Comparison of ENCODE assay signal across 8 cellular contexts in the genomic region with DNA sequence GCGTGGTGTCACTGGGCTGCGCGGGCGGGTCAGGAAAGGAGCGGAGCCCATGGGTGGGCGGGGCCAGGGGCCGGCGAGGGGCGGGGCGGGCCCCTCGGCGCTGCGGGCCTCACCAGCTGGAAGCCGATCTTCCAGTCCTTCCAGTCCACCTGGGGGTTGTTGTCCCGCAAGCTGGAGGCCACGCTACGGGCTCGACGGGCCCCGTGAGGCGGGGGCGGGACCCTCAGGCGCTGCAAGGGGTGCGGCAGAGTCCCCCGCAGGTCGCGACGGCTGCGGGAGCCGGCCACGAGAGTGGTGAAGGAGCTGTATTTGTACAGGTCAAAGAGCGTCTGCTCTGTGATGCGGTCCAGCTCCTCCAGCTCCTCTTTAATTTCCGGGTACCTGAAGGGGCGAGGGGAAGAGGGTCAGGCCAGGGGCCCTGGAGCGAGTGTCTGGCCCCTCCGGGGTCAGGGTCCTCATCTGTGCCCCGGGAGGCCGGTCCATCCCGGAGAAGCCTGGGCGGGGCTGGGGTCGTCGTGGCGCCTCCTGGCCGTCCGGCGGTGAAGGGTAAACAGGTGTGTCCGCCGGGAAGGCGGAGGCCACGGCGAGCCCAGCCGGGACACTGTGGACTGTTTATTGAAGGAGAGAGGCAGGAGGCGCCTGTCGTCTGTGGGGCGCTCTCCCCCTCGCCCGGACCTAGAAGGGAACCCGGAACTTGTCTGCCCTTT. TPM values are rescaled to one million over a fixed set of nuclear protein-coding genes. Genes with fewer than 3 reads are reported as not detected.
DNase-seq lines count a peak whose midpoint lies in the region; ATAC-seq and TF ChIP-seq lines count a peak whose summit lies in the region.

No MANE protein-coding gene starts in this region.

- dilution Hi-C loops in IMR-90 (cut with HindIII; ENCODE audit: low sequenced_read_pairs, unreplicated experiment) = no loop called here

- 9% methylated on average over 16 of the region's 59 CpGs; no CpG with 5 or more reads in 1 of the 2 experiments for WGBS in IMR-90 (ENCODE audit: extremely low coverage in 2 of 2, insufficient read length in 1 of 2), 2 experiments

- H4K8ac ChIP-seq in IMR-90 (ENCODE audit: low read depth in 2 of 2, low read length in 2 of 2) = peak overlapping the region; percentile 61 to 75; a peak in 2 of 4 replicates

- no peaks in the 10 kb centered on the region for H3K9me1 ChIP-seq in IMR-90 (ENCODE audit: insufficient read depth, low read length)

- peak overlapping the region; percentile 77 for H3K4me2 ChIP-seq in IMR-90 (ENCODE audit: low read depth, low read length)

- no peaks in the 10 kb centered on the region; the same call in 1 of the 2 replicates for H3K27me3 ChIP-seq in IMR-90 (ENCODE audit: control insufficient read depth, insufficient read depth, low read length)

- H3K4me3 Mint-ChIP-seq in CD14-positive monocyte = peak overlapping the region; percentile 81 to 83
- H3K4me3 Mint-ChIP-seq in activated CD4-positive, alpha-beta T cell treated with anti-CD3 and anti-CD28 coated beads, Interleukin-2, amount 10 ng/mL, durations not matched to agents 7 days and 5 days = peak overlapping the region; percentile 67
- H3K4me3 Mint-ChIP-seq in dendritic cell treated with granulocyte-macrophage colony-stimulating factor and Interleukin-4, amounts not matched to agents 40 ng/mL and 50 ng/mL, for 4 days = peak overlapping the region; percentile 79

- TF ChIP-seq RAD21 in IMR-90 (IDR thresholded peaks at IDR 0.05; ENCODE audit: low read length) = no peak

- H3K4me1 Mint-ChIP-seq in CD14-positive monocyte = peaks cover 60% of the 10 kb centered on the region
- H3K4me1 Mint-ChIP-seq in activated CD4-positive, alpha-beta T cell treated with anti-CD3 and anti-CD28 coated beads, Interleukin-2, amount 10 ng/mL, durations not matched to agents 7 days and 5 days = peaks cover 50% of the 10 kb centered on the region
- peaks cover 59% of the 10 kb centered on the region for H3K4me1 Mint-ChIP-seq in dendritic cell treated with granulocyte-macrophage colony-stimulating factor and Interleukin-4, amounts not matched to agents 40 ng/mL and 50 ng/mL, for 4 days (ENCODE audit: low read depth)

- CTCF ChIA-PET in IMR-90 (lab: Yijun Ruan, JAX) = interaction anchor here (0.7 to 0.9 kb wide), 3 partner anchors 9 to 29 kb away, joined by 3 to 9 read pairs (median 4); no protein-coding TSS in a partner anchor
- CTCF ChIA-PET in activated CD4-positive, alpha-beta T cell treated with anti-CD3 and anti-CD28 coated beads, Interleukin-2, amount 10 ng/mL, durations not matched to agents 7 days and 5 days (lab: Charles Lee) = interaction anchor here (0.6 to 2.1 kb wide), 7 partner anchors 11 to 303 kb away, joined by 3 to 7 read pairs (median 3); no protein-coding TSS in a partner anchor

- H3K36me3 ChIP-seq in IMR-90 (ENCODE audit: control insufficient read depth, insufficient read depth, low read length) = no peaks in the 10 kb centered on the region

- peak overlapping the region; percentile 94 for H2AFZ ChIP-seq in IMR-90 (replicated peaks; ENCODE audit: low read length, poor library complexity)

- H4K20me1 ChIP-seq in IMR-90 (ENCODE audit: insufficient read depth, low read length) = no peaks in the 10 kb centered on the region

- H2BK5ac ChIP-seq in IMR-90 (ENCODE audit: low read depth, low read length, poor library complexity, severe bottlenecking) = peak overlapping the region; percentile 0

- H4K91ac ChIP-seq in IMR-90 (ENCODE audit: insufficient read depth, low read depth, low read length) = peak overlapping the region; percentile 32; the same call in 1 of the 2 replicates

- no TSS peak for BruUV-seq in IMR-90 (replicated peaks; lab: Mats Ljungman, UMichigan)

- no peaks in the 10 kb centered on the region for H3K36me3 Mint-ChIP-seq in CD14-positive monocyte
- no peaks in the 10 kb centered on the region for H3K36me3 Mint-ChIP-seq in activated CD4-positive, alpha-beta T cell treated with anti-CD3 and anti-CD28 coated beads, Interleukin-2, amount 10 ng/mL, durations not matched to agents 7 days and 5 days (ENCODE audit: low read depth)
- no peaks in the 10 kb centered on the region for H3K36me3 Mint-ChIP-seq in dendritic cell treated with granulocyte-macrophage colony-stimulating factor and Interleukin-4, amounts not matched to agents 40 ng/mL and 50 ng/mL, for 4 days (ENCODE audit: low read depth)

- H3K4me1 ChIP-seq in IMR-90 (ENCODE audit: control insufficient read depth, insufficient read depth, low read length) = peaks cover 7% of the 10 kb centered on the region

- in situ Hi-C loops in IMR-90 (cut with MboI; ENCODE audit: low sequenced_read_pairs) = no loop called here

- no peak overlapping the region for H2BK20ac ChIP-seq in IMR-90 (ENCODE audit: low read depth, low read length)

- no peaks in the 10 kb centered on the region for H3K9me3 ChIP-seq in IMR-90 (ENCODE audit: control insufficient read depth, insufficient read depth, low read length)

- no peaks in the 10 kb centered on the region for H3K27me3 Mint-ChIP-seq in CD14-positive monocyte (ENCODE audit: low read depth in 3 of 3)
- H3K27me3 Mint-ChIP-seq in activated CD4-positive, alpha-beta T cell treated with anti-CD3 and anti-CD28 coated beads, Interleukin-2, amount 10 ng/mL, durations not matched to agents 7 days and 5 days = no peaks in the 10 kb centered on the region
- H3K27me3 Mint-ChIP-seq in dendritic cell treated with granulocyte-macrophage colony-stimulating factor and Interleukin-4, amounts not matched to agents 40 ng/mL and 50 ng/mL, for 4 days = no peaks in the 10 kb centered on the region

- H3K14ac ChIP-seq in IMR-90 (replicated peaks; ENCODE audit: low read depth, low read length) = peak overlapping the region; percentile 13; the same call in 1 of the 2 replicates

- H2AK9ac ChIP-seq in IMR-90 (replicated peaks; ENCODE audit: low read depth, low read length, poor library complexity) = peak overlapping the region; percentile 47

- peak overlapping the region; percentile 15; the same call in 1 of the 2 replicates for H3K4ac ChIP-seq in IMR-90 (ENCODE audit: low read depth, low read length)

- peaks cover 0 to 2% (median 0%) of the 10 kb centered on the region in 7 donors for H3K9me3 Mint-ChIP-seq in CD14-positive monocyte
- no peaks in the 10 kb centered on the region for H3K9me3 Mint-ChIP-seq in activated CD4-positive, alpha-beta T cell treated with anti-CD3 and anti-CD28 coated beads, Interleukin-2, amount 10 ng/mL, durations not matched to agents 7 days and 5 days
- H3K9me3 Mint-ChIP-seq in dendritic cell treated with granulocyte-macrophage colony-stimulating factor and Interleukin-4, amounts not matched to agents 40 ng/mL and 50 ng/mL, for 4 days = no peaks in the 10 kb centered on the region

- H2AK5ac ChIP-seq in IMR-90 (ENCODE audit: low read depth, low read length) = 0 out of 2 replicates have a peak overlapping the region, but pooled peaks have one; percentile 14

- no peak overlapping the region for H3K23ac ChIP-seq in IMR-90 (ENCODE audit: low read depth, low read length)

- intact Hi-C loops in CD14-positive monocyte (cut with micrococcal nuclease) (no loop called here), IMR-90 (cut with micrococcal nuclease) (no loop called here)
- intact Hi-C loops in dendritic cell treated with granulocyte-macrophage colony-stimulating factor and Interleukin-4, amounts not matched to agents 40 ng/mL and 50 ng/mL, for 4 days (cut with micrococcal nuclease) = loop anchor here (5.0 kb wide), 1 partner anchor 36 kb away; no protein-coding TSS in a partner anchor

- peak overlapping the region; percentile 46; the same call in 1 of the 2 replicates for H3K18ac ChIP-seq in IMR-90 (ENCODE audit: low read depth, low read length)

- no peak overlapping the region for H2BK15ac ChIP-seq in IMR-90 (ENCODE audit: low read depth, low read length)

- no peaks in the 10 kb centered on the region for H3K79me1 ChIP-seq in IMR-90 (ENCODE audit: low read depth in 1 of 2, low read length in 2 of 2)

- H3K27ac Mint-ChIP-seq in CD14-positive monocyte = peak overlapping the region; percentile 83 to 93 (median 90)
- peak overlapping the region; percentile 85 for H3K27ac Mint-ChIP-seq in activated CD4-positive, alpha-beta T cell treated with anti-CD3 and anti-CD28 coated beads, Interleukin-2, amount 10 ng/mL, durations not matched to agents 7 days and 5 days
- peak overlapping the region; percentile 87 for H3K27ac Mint-ChIP-seq in dendritic cell treated with granulocyte-macrophage colony-stimulating factor and Interleukin-4, amounts not matched to agents 40 ng/mL and 50 ng/mL, for 4 days

- H3K27ac ChIP-seq in IMR-90 (ENCODE audit: insufficient read depth, low read length) = peak overlapping the region; percentile 4; the same call in 1 of the 2 replicates

- no peak overlapping the region for H3K56ac ChIP-seq in IMR-90 (ENCODE audit: extremely low read depth, insufficient read depth, low read length)

- H3K9ac ChIP-seq in IMR-90 (ENCODE audit: low read depth, low read length) = peak overlapping the region; percentile 57

- H2BK120ac ChIP-seq in IMR-90 (ENCODE audit: low read depth, low read length) = peak overlapping the region; percentile 59

- peak overlapping the region; percentile 50 for H3K4me3 ChIP-seq in IMR-90 (ENCODE audit: insufficient read depth, low read depth, low read length)

- peak; percentile 98 for ATAC-seq in IMR-90 (ENCODE audit: low read depth)

- POLR2A ChIA-PET in IMR-90 (lab: Charles Lee; ENCODE audit: unreplicated experiment) = interaction anchor here (0.6 kb wide), 1 partner anchor 12 kb away, joined by 4 read pairs; a partner anchor contains a TSS
- POLR2A ChIA-PET in activated CD4-positive, alpha-beta T cell treated with anti-CD3 and anti-CD28 coated beads, Interleukin-2, amount 10 ng/mL, durations not matched to agents 7 days and 5 days (lab: Charles Lee) = no interaction called here

- peak overlapping the region; percentile 33; the same call in 1 of the 2 replicates for H4K5ac ChIP-seq in IMR-90 (ENCODE audit: low read depth, low read length)

- no peak for TF ChIP-seq CTCF in CD14-positive monocyte (IDR thresholded peaks at IDR 0.05)
- TF ChIP-seq CTCF in IMR-90 (conservative IDR thresholded peaks at IDR 0.05; ENCODE audit: low read depth, low read length) = no peak

- no peak for TF ChIP-seq POLR2A in IMR-90 (IDR thresholded peaks at IDR 0.05; ENCODE audit: low read depth, low read length)

- peak; percentile 59 for DNase-seq in CD14-positive monocyte (ENCODE audit: low spot score)
- peak; percentile 28 for DNase-seq in IMR-90
- peak; percentile 59 for DNase-seq in activated CD4-positive, alpha-beta T cell treated with anti-CD3 and anti-CD28 coated beads, Interleukin-2, amount 10 ng/mL, durations not matched to agents 7 days and 5 days
- DNase-seq in lung microvascular endothelial cell (ENCODE audit: low read depth in 2 of 2) = peak; percentile 74 to 75
- DNase-seq in stimulated activated CD8-positive, alpha-beta memory T cell treated with anti-CD3 and anti-CD28 coated beads, Interleukin-15, amount 100 ng/mL, for 48 hours (ENCODE audit: low read depth in 2 of 2) = peak; percentile 64 to 66
- no peak for DNase-seq in NCI-H1436 (lab: John Stamatoyannopoulos, UW)
- DNase-seq in putamen (ENCODE audit: low spot score) = no peak

RNA-seq across cellular contexts. Expression of a gene that starts 11.9 kb away (rescaled TPM):
- polyA plus RNA-seq in CD14-positive monocyte (under 1 TPM; 0.11 to 0.63 TPM), IMR-90 (2012; rRNA removed) (0.24 and 0.41 TPM in 2 replicates)
- total RNA-seq in IMR-90 (2012; rRNA removed) (not detected in 2 replicates), lung microvascular endothelial cell (0.20 and 0.22 TPM in 2 replicates)
- 0.13 and 0.16 TPM in 2 replicates for polyA plus RNA-seq in IMR-90 (2012; cell fraction: cytosol; rRNA removed)
- 0.32 and 1.2 TPM in 2 replicates for polyA plus RNA-seq in IMR-90 (2012; cell fraction: nucleus; rRNA removed; ENCODE audit: low replicate concordance)
- total RNA-seq in activated CD4-positive, alpha-beta T cell treated with anti-CD3 and anti-CD28 coated beads, Interleukin-2, amount 10 ng/mL, durations not matched to agents 7 days and 5 days = under 1 TPM; 0.54 to 0.67 TPM

RNA-seq across cellular contexts. Expression of a gene that starts 20.5 kb away (rescaled TPM):
- 10 to 100 TPM; 56.4 to 60.6 TPM for polyA plus RNA-seq in CD14-positive monocyte
- 19.7 and 24.7 TPM in 2 replicates for total RNA-seq in IMR-90 (2012; rRNA removed)
- 62.5 and 66.0 TPM in 2 replicates for polyA plus RNA-seq in IMR-90 (2012; rRNA removed)
- 71.8 and 82.3 TPM in 2 replicates for polyA plus RNA-seq in IMR-90 (2012; cell fraction: cytosol; rRNA removed)
- polyA plus RNA-seq in IMR-90 (2012; cell fraction: nucleus; rRNA removed; ENCODE audit: low replicate concordance) = 71.5 and 142 TPM in 2 replicates
- total RNA-seq in activated CD4-positive, alpha-beta T cell treated with anti-CD3 and anti-CD28 coated beads, Interleukin-2, amount 10 ng/mL, durations not matched to agents 7 days and 5 days = not detected
- total RNA-seq in lung microvascular endothelial cell = 29.9 and 49.2 TPM in 2 replicates

RNA-seq across cellular contexts. Expression of a gene that starts 21.6 kb away (rescaled TPM):
- 100 to 1,000 TPM; 108 to 157 TPM for polyA plus RNA-seq in CD14-positive monocyte
- 79.6 and 86.7 TPM in 2 replicates for total RNA-seq in IMR-90 (2012; rRNA removed)
- polyA plus RNA-seq in IMR-90 (2012; rRNA removed) = 136 and 138 TPM in 2 replicates
- polyA plus RNA-seq in IMR-90 (2012; cell fraction: cytosol; rRNA removed) = 105 and 167 TPM in 2 replicates
- 102 and 107 TPM in 2 replicates for polyA plus RNA-seq in IMR-90 (2012; cell fraction: nucleus; rRNA removed; ENCODE audit: low replicate concordance)
- total RNA-seq in activated CD4-positive, alpha-beta T cell treated with anti-CD3 and anti-CD28 coated beads, Interleukin-2, amount 10 ng/mL, durations not matched to agents 7 days and 5 days = 10 to 100 TPM; 59.3 to 64.4 TPM
- 37.5 and 55.6 TPM in 2 replicates for total RNA-seq in lung microvascular endothelial cell

RNA-seq across cellular contexts. Expression of a gene that starts 53.0 kb away (rescaled TPM):
- polyA plus RNA-seq in CD14-positive monocyte (not detected), IMR-90 (2012; rRNA removed) (0.10 TPM in 2 replicates)
- total RNA-seq in IMR-90 (2012; rRNA removed) (under 0.01 TPM in 2 replicates), lung microvascular endothelial cell (not detected in 2 replicates)
- polyA plus RNA-seq in IMR-90 (2012; cell fraction: cytosol; rRNA removed) = 0.05 and 0.07 TPM in 2 replicates
- 0.05 and 0.15 TPM in 2 replicates for polyA plus RNA-seq in IMR-90 (2012; cell fraction: nucleus; rRNA removed; ENCODE audit: low replicate concordance)
- not detected for total RNA-seq in activated CD4-positive, alpha-beta T cell treated with anti-CD3 and anti-CD28 coated beads, Interleukin-2, amount 10 ng/mL, durations not matched to agents 7 days and 5 days

Comparison
In these comparisons a context has a peak if more than half of its experiments do, and no peak if none do; other contexts are left out.
1. DNase-seq: peak in CD14-positive monocyte (single experiment), IMR-90 (single experiment), activated CD4-positive, alpha-beta T cell treated with anti-CD3 and anti-CD28 coated beads, Interleukin-2, amount 10 ng/mL, durations not matched to agents 7 days and 5 days (single experiment), lung microvascular endothelial cell (2 of 2) and stimulated activated CD8-positive, alpha-beta memory T cell treated with anti-CD3 and anti-CD28 coated beads, Interleukin-15, amount 100 ng/mL, for 48 hours (2 of 2); none in NCI-H1436 (single experiment) and putamen (single experiment).
2. RNA of a gene that starts 20.5 kb away (total RNA-seq): 29.9 to 49.2 TPM in lung microvascular endothelial cell and 19.7 to 24.7 TPM in IMR-90; not detected in activated CD4-positive, alpha-beta T cell treated with anti-CD3 and anti-CD28 coated beads, Interleukin-2, amount 10 ng/mL, durations not matched to agents 7 days and 5 days; every median in the first group is over 10 times any median in the second.
3. Peak in every context shown above with its lines, with median percentiles within 50 percentile points of each other: H3K27ac Mint-ChIP-seq and H3K4me3 Mint-ChIP-seq.